32 cellular contexts compared by ENCODE assay signal in genomic region chr2:51053213-51053612, GRCh38. TPM values are rescaled to one million over a fixed set of nuclear protein-coding genes. Genes with fewer than 3 reads are reported as not detected.
"Had no signal": no experiment of that assay in that cellular context is flagged by ENCODE, and none has a peak within 500 bp of the region (broad histone marks: within the 10 kb centered on the region; RNA-seq: fewer than 3 reads in every experiment).

No MANE protein-coding gene starts in this region.

- FAIRE-seq: astrocyte, bronchial epithelial cell had no signal

- DNase-seq: activated effector memory CD4-positive, alpha-beta T cell treated with anti-CD3 and anti-CD28 coated beads, Interleukin-2, amount 50 U/mL, for 16 hours; activated effector memory CD4-positive, alpha-beta T cell treated with Interleukin-2 at 50 U/mL for 16 hours; activated gamma-delta T cell; activated gamma-delta T cell treated with Interleukin-2 at 50 U/mL for 16 hours; activated naive CD4-positive, alpha-beta T cell; activated naive CD4-positive, alpha-beta T cell treated with anti-CD3 and anti-CD28 coated beads for 36 hours; activated naive CD4-positive, alpha-beta T cell treated with anti-CD3 and anti-CD28 coated beads, Interleukin-2, amount 10 ng/mL, durations not matched to agents 7 days and 5 days; activated naive CD4-positive, alpha-beta T cell treated with anti-CD3 and anti-CD28 coated beads, Interleukin-2, amount 50 U/mL, for 16 hours; activated naive CD4-positive, alpha-beta T cell treated with Interleukin-2 at 50 U/mL for 16 hours; activated naive CD8-positive, alpha-beta T cell treated with anti-CD3 and anti-CD28 coated beads for 36 hours; activated naive CD8-positive, alpha-beta T cell treated with anti-CD3 and anti-CD28 coated beads, Interleukin-2, amount 10 ng/mL, durations not matched to agents 7 days and 5 days; activated naive CD8-positive, alpha-beta T cell treated with anti-CD3 and anti-CD28 coated beads, Interleukin-2, amount 50 U/mL, for 24 hours; activated T-cell treated with anti-CD3 and anti-CD28 coated beads, Interleukin-2, amount 50 U/mL, for 1 hour; activated T-cell treated with anti-CD3 and anti-CD28 coated beads, Interleukin-2, amount 50 U/mL, for 24 hours; activated T-cell treated with anti-CD3 and anti-CD28 coated beads, Interleukin-2, amount 50 U/mL, for 4 hours; activated T-cell treated with anti-CD3 and anti-CD28 coated beads, Interleukin-2, amount 50 U/mL, for 48 hours; activated T-cell treated with anti-CD3 and anti-CD28 coated beads, Interleukin-2, amount 50 U/mL, for 72 hours; adrenal gland; amniotic stem cell; amygdala; anterior cingulate cortex; aorta; body of pancreas; brain microvascular endothelial cell; caudate nucleus; central memory CD4-positive, alpha-beta T cell; cerebellar nuclear complex had no signal

- H3K27me3 ChIP-seq: adrenal gland, ascending aorta, body of pancreas, brain microvascular endothelial cell, breast epithelium, cardiac muscle cell had no signal

- H3K4me3 ChIP-seq: adrenal gland, ascending aorta, body of pancreas, breast epithelium, cardiac muscle cell had no signal

- H3K36me3 ChIP-seq: adrenal gland, ascending aorta, brain microvascular endothelial cell, breast epithelium, cardiac muscle cell had no signal

- H3K27ac ChIP-seq: adrenal gland, ascending aorta, body of pancreas, brain microvascular endothelial cell, breast epithelium, cardiac muscle cell had no signal

- H3K9me3 ChIP-seq: adrenal gland, ascending aorta, breast epithelium had no signal

- H3K4me1 ChIP-seq: adrenal gland, ascending aorta, body of pancreas, breast epithelium had no signal

RNA-seq across cellular contexts. Expression of gene NRXN1, which starts 21.3 kb away (rescaled TPM):
- polyA plus RNA-seq: aorta had no signal
